Comparison of ENCODE assay signal across 37 cellular contexts in genomic region chr12:29438752-29439408, GRCh38. TPM values are rescaled to one million over a fixed set of nuclear protein-coding genes. Genes with fewer than 3 reads are reported as not detected.
"Had no signal": no experiment of that assay in that cellular context is flagged by ENCODE, and none has a peak within 500 bp of the region (broad histone marks: within the 10 kb centered on the region; RNA-seq: fewer than 3 reads in every experiment).

No MANE protein-coding gene starts in this region.

- H3K4me3 Mint-ChIP-seq: activated B cell treated with CpG ODN at 0.5 μM for 24 hours; activated CD4-positive, alpha-beta memory T cell treated with anti-CD3 and anti-CD28 coated beads, Interleukin-2, amount 10 ng/mL, durations not matched to agents 7 days and 5 days; activated CD4-positive, alpha-beta T cell treated with anti-CD3 and anti-CD28 coated beads, Interleukin-2, amount 10 ng/mL, durations not matched to agents 24 days and 14 days; activated CD8-positive, alpha-beta memory T cell treated with anti-CD3 and anti-CD28 coated beads, Interleukin-2, amount 10 ng/mL, durations not matched to agents 7 days and 5 days; activated CD8-positive, alpha-beta T cell treated with anti-CD3 and anti-CD28 coated beads, Interleukin-2, amount 10 ng/mL, durations not matched to agents 7 days and 5 days; activated naive CD4-positive, alpha-beta T cell treated with anti-CD3 and anti-CD28 coated beads for 36 hours; activated naive CD8-positive, alpha-beta T cell treated with anti-CD3 and anti-CD28 coated beads for 36 hours; activated T-cell treated with anti-CD3 and anti-CD28 coated beads, Interleukin-2, amount 50 U/mL, for 4 hours; activated T-cell treated with anti-CD3 and anti-CD28 coated beads, Interleukin-2, amount 50 U/mL, for 72 hours; activated T-helper 1 cell treated with anti-CD3 and anti-CD28 coated beads, Interleukin-12 subunit alpha, Interleukin-12 subunit beta, Interleukin-2, Interleukin-4 antibody, amounts not matched to agents 30 ng/mL and 10 ng/mL and 1 ng/mL, durations not matched to agents 14 hours and 24 hours and 36 hours; activated T-helper 17 cell treated with anti-CD3 and anti-CD28 coated beads, Interleukin-2, amount 50 U/mL, for 72 hours; T-helper 1 cell treated with Interleukin-12 subunit alpha and Interleukin-12 subunit beta and Interleukin-4 antibody, amounts not matched to agents 30 μg/mL and 1 μg/mL, for 36 hours; T-helper 2 cell treated with Interferon-gamma antibody and Interleukin-4, amounts not matched to agents 5 μg/mL and 100 μg/mL, for 36 hours had no signal

- H3K27me3 Mint-ChIP-seq: activated CD4-positive, alpha-beta memory T cell treated with anti-CD3 and anti-CD28 coated beads, Interleukin-2, amount 10 ng/mL, durations not matched to agents 7 days and 5 days had no signal

- H3K4me3 ChIP-seq: adrenal gland, body of pancreas, breast epithelium had no signal

- H3K4me1 Mint-ChIP-seq: activated B cell treated with CpG ODN at 0.5 μM for 24 hours; activated CD4-positive, alpha-beta memory T cell treated with anti-CD3 and anti-CD28 coated beads, Interleukin-2, amount 10 ng/mL, durations not matched to agents 7 days and 5 days; activated CD4-positive, alpha-beta T cell treated with anti-CD3 and anti-CD28 coated beads, Interleukin-2, amount 10 ng/mL, durations not matched to agents 24 days and 14 days; activated CD8-positive, alpha-beta memory T cell treated with anti-CD3 and anti-CD28 coated beads, Interleukin-2, amount 10 ng/mL, durations not matched to agents 7 days and 5 days; activated naive CD8-positive, alpha-beta T cell treated with anti-CD3 and anti-CD28 coated beads for 36 hours; activated T-helper 17 cell treated with anti-CD3 and anti-CD28 coated beads, Interleukin-2, amount 50 U/mL, for 72 hours had no signal

- DNase-seq: activated B cell treated with CpG ODN at 0.5 μM for 24 hours; activated CD4-positive, alpha-beta memory T cell treated with anti-CD3 and anti-CD28 coated beads, Interleukin-2, amount 10 ng/mL, durations not matched to agents 7 days and 5 days; activated CD4-positive, alpha-beta T cell treated with anti-CD3 and anti-CD28 coated beads for 4 hours; activated CD4-positive, alpha-beta T cell treated with anti-CD3 and anti-CD28 coated beads, Interleukin-2, amount 10 ng/mL, durations not matched to agents 24 days and 14 days; activated CD4-positive, alpha-beta T cell treated with anti-CD3 and anti-CD28 coated beads, Interleukin-2, amount 50 U/mL, for 48 hours; activated CD4-positive, CD25-positive, alpha-beta regulatory T cell treated with anti-CD3 and anti-CD28 coated beads, Interleukin-2, amount 50 U/mL, for 72 hours; activated CD8-positive, alpha-beta memory T cell treated with anti-CD3 and anti-CD28 coated beads for 24 hours; activated CD8-positive, alpha-beta memory T cell treated with anti-CD3 and anti-CD28 coated beads, Interleukin-2, amount 10 ng/mL, durations not matched to agents 7 days and 5 days; activated CD8-positive, alpha-beta memory T cell treated with anti-CD3 and anti-CD28 coated beads, Interleukin-2, amount 50 U/mL, for 48 hours; activated CD8-positive, alpha-beta T cell treated with anti-CD3 and anti-CD28 coated beads, Interleukin-2, amount 10 ng/mL, durations not matched to agents 7 days and 5 days; activated effector memory CD4-positive, alpha-beta T cell treated with anti-CD3 and anti-CD28 coated beads, Interleukin-2, amount 50 U/mL, for 16 hours; activated gamma-delta T cell treated with Interleukin-2 at 50 U/mL for 16 hours; activated naive CD4-positive, alpha-beta T cell; activated naive CD4-positive, alpha-beta T cell treated with anti-CD3 and anti-CD28 coated beads for 36 hours; activated naive CD4-positive, alpha-beta T cell treated with anti-CD3 and anti-CD28 coated beads, Interleukin-2, amount 50 U/mL, for 16 hours; activated naive CD8-positive, alpha-beta T cell treated with anti-CD3 and anti-CD28 coated beads for 36 hours; activated T-cell treated with anti-CD3 and anti-CD28 coated beads, Interleukin-2, amount 50 U/mL, for 1 hour; activated T-cell treated with anti-CD3 and anti-CD28 coated beads, Interleukin-2, amount 50 U/mL, for 4 hours; activated T-cell treated with anti-CD3 and anti-CD28 coated beads, Interleukin-2, amount 50 U/mL, for 72 hours; adrenal gland; amniotic stem cell; aorta; body of pancreas; brain microvascular endothelial cell; central memory CD4-positive, alpha-beta T cell; T-helper 1 cell; T-helper 2 cell; T-helper 9 cell had no signal

- H3K27ac Mint-ChIP-seq: activated B cell treated with CpG ODN at 0.5 μM for 24 hours; activated CD4-positive, alpha-beta memory T cell treated with anti-CD3 and anti-CD28 coated beads, Interleukin-2, amount 10 ng/mL, durations not matched to agents 7 days and 5 days; activated CD4-positive, alpha-beta T cell treated with anti-CD3 and anti-CD28 coated beads, Interleukin-2, amount 10 ng/mL, durations not matched to agents 24 days and 14 days; activated CD8-positive, alpha-beta memory T cell treated with anti-CD3 and anti-CD28 coated beads, Interleukin-2, amount 10 ng/mL, durations not matched to agents 7 days and 5 days; activated CD8-positive, alpha-beta T cell treated with anti-CD3 and anti-CD28 coated beads, Interleukin-2, amount 10 ng/mL, durations not matched to agents 7 days and 5 days; activated naive CD4-positive, alpha-beta T cell treated with anti-CD3 and anti-CD28 coated beads for 36 hours; activated naive CD4-positive, alpha-beta T cell treated with anti-CD3 and anti-CD28 coated beads, Interleukin-2, amount 50 U/mL, for 72 hours; activated naive CD8-positive, alpha-beta T cell treated with anti-CD3 and anti-CD28 coated beads for 36 hours; activated T-cell treated with anti-CD3 and anti-CD28 coated beads, Interleukin-2, amount 50 U/mL, for 72 hours; activated T-helper 1 cell treated with anti-CD3 and anti-CD28 coated beads, Interleukin-12 subunit alpha, Interleukin-12 subunit beta, Interleukin-2, Interleukin-4 antibody, amounts not matched to agents 30 ng/mL and 10 ng/mL and 1 ng/mL, durations not matched to agents 14 hours and 24 hours and 36 hours; activated T-helper 17 cell treated with anti-CD3 and anti-CD28 coated beads, Interleukin-2, amount 50 U/mL, for 72 hours; T-helper 1 cell treated with Interleukin-12 subunit alpha and Interleukin-12 subunit beta and Interleukin-4 antibody, amounts not matched to agents 30 μg/mL and 1 μg/mL, for 36 hours; T-helper 2 cell treated with Interferon-gamma antibody and Interleukin-4, amounts not matched to agents 5 μg/mL and 100 μg/mL, for 36 hours had no signal

- H3K27ac ChIP-seq: adrenal gland, brain microvascular endothelial cell, breast epithelium, VCaP had no signal

- H3K9me3 Mint-ChIP-seq: activated CD4-positive, alpha-beta memory T cell treated with anti-CD3 and anti-CD28 coated beads, Interleukin-2, amount 10 ng/mL, durations not matched to agents 7 days and 5 days; activated CD4-positive, alpha-beta T cell treated with anti-CD3 and anti-CD28 coated beads, Interleukin-2, amount 10 ng/mL, durations not matched to agents 24 days and 14 days; activated T-cell treated with anti-CD3 and anti-CD28 coated beads, Interleukin-2, amount 50 U/mL, for 72 hours; activated T-helper 1 cell treated with anti-CD3 and anti-CD28 coated beads, Interleukin-12 subunit alpha, Interleukin-12 subunit beta, Interleukin-2, Interleukin-4 antibody, amounts not matched to agents 30 ng/mL and 10 ng/mL and 1 ng/mL, durations not matched to agents 14 hours and 24 hours and 36 hours; T-helper 2 cell treated with Interferon-gamma antibody and Interleukin-4, amounts not matched to agents 5 μg/mL and 100 μg/mL, for 36 hours had no signal

- H3K4me1 ChIP-seq: adrenal gland, breast epithelium had no signal

- H3K9me3 ChIP-seq: adrenal gland, body of pancreas had no signal

- H3K27me3 ChIP-seq: adrenal gland, body of pancreas, brain microvascular endothelial cell, breast epithelium had no signal

- H3K36me3 ChIP-seq: adrenal gland, brain microvascular endothelial cell, breast epithelium had no signal

- ATAC-seq: activated CD8-positive, alpha-beta memory T cell treated with anti-CD3 and anti-CD28 coated beads, Interleukin-2, amount 10 ng/mL, durations not matched to agents 7 days and 5 days; activated CD8-positive, alpha-beta T cell treated with anti-CD3 and anti-CD28 coated beads, Interleukin-2, amount 10 ng/mL, durations not matched to agents 7 days and 5 days; activated naive CD4-positive, alpha-beta T cell treated with anti-CD3 and anti-CD28 coated beads, Interleukin-2, amount 50 U/mL, for 72 hours; activated T-cell treated with anti-CD3 and anti-CD28 coated beads, Interleukin-2, amount 50 U/mL, for 4 hours; activated T-cell treated with anti-CD3 and anti-CD28 coated beads, Interleukin-2, amount 50 U/mL, for 72 hours; activated T-helper 17 cell treated with anti-CD3 and anti-CD28 coated beads, Interleukin-2, amount 50 U/mL, for 72 hours; body of pancreas had no signal

RNA-seq across cellular contexts. Expression of gene OVCH1, which starts 58.6 kb away (rescaled TPM):
- total RNA-seq: activated B cell treated with CpG ODN at 0.5 μM for 24 hours; activated CD4-positive, alpha-beta memory T cell treated with anti-CD3 and anti-CD28 coated beads, Interleukin-2, amount 10 ng/mL, durations not matched to agents 7 days and 5 days; activated CD4-positive, alpha-beta T cell treated with anti-CD3 and anti-CD28 coated beads, Interleukin-2, amount 10 ng/mL, durations not matched to agents 24 days and 14 days; activated CD8-positive, alpha-beta memory T cell treated with anti-CD3 and anti-CD28 coated beads, Interleukin-2, amount 10 ng/mL, durations not matched to agents 7 days and 5 days; activated CD8-positive, alpha-beta T cell treated with anti-CD3 and anti-CD28 coated beads, Interleukin-2, amount 10 ng/mL, durations not matched to agents 7 days and 5 days; activated naive CD4-positive, alpha-beta T cell treated with anti-CD3 and anti-CD28 coated beads for 36 hours; activated naive CD4-positive, alpha-beta T cell treated with anti-CD3 and anti-CD28 coated beads, Interleukin-2, amount 50 U/mL, for 72 hours; activated naive CD8-positive, alpha-beta T cell treated with anti-CD3 and anti-CD28 coated beads for 36 hours; activated T-cell treated with anti-CD3 and anti-CD28 coated beads, Interleukin-2, amount 50 U/mL, for 4 hours; activated T-cell treated with anti-CD3 and anti-CD28 coated beads, Interleukin-2, amount 50 U/mL, for 72 hours; activated T-helper 1 cell treated with anti-CD3 and anti-CD28 coated beads, Interleukin-12 subunit alpha, Interleukin-12 subunit beta, Interleukin-2, Interleukin-4 antibody, amounts not matched to agents 30 ng/mL and 10 ng/mL and 1 ng/mL, durations not matched to agents 14 hours and 24 hours and 36 hours; activated T-helper 17 cell treated with anti-CD3 and anti-CD28 coated beads, Interleukin-2, amount 50 U/mL, for 72 hours; astrocyte; cardiac septum had no signal
